ENCODE assay signal across 15 cellular contexts in genomic region chr12:4824415-4824814, GRCh38.
A peak's percentile ranks its signal among the peaks of the same experiment; 100 is the strongest.
DNase-seq lines count a peak whose midpoint lies in the region; ATAC-seq and TF ChIP-seq lines count a peak whose summit lies in the region.
"Had no signal": no experiment of that assay in that cellular context is flagged by ENCODE, and none has a peak within 500 bp of the region (broad histone marks: within the 10 kb centered on the region; RNA-seq: fewer than 3 reads in every experiment).

No MANE protein-coding gene starts in this region.

- H3K18ac ChIP-seq in neuronal stem cell (ENCODE audit: low read length): no peak overlapping the region

- 0 out of 2 replicates have a peak overlapping the region, but pooled peaks have one; percentile 15 for H3K4me3 ChIP-seq in BLaER1
- no peak overlapping the region for H3K4me3 ChIP-seq in HUES48 (ENCODE audit: low read depth, low read length)
- no peak overlapping the region for H3K4me3 ChIP-seq in WERI-Rb-1 (ENCODE audit: low read depth, low read length)
- no peak overlapping the region for H3K4me3 ChIP-seq in neuronal stem cell (ENCODE audit: low read length in 2 of 2)
- H3K4me3 ChIP-seq: mucosa of descending colon had no signal

- H3K4me2 ChIP-seq in BLaER1 (peak overlapping the region; percentile 90), neuronal stem cell (ENCODE audit: insufficient read depth, low read length, poor library complexity, severe bottlenecking) (no peak overlapping the region)

- H3K9me3 ChIP-seq in BLaER1: no peaks in the 10 kb centered on the region
- H3K9me3 ChIP-seq in HUES48 (ENCODE audit: control insufficient read depth, insufficient read depth, low read length): no peaks in the 10 kb centered on the region
- no peaks in the 10 kb centered on the region for H3K9me3 ChIP-seq in WERI-Rb-1 (ENCODE audit: severe bottlenecking)
- no peaks in the 10 kb centered on the region for H3K9me3 ChIP-seq in neuronal stem cell (replicated peaks in 1 of 2; ENCODE audit: control insufficient read depth in 2 of 2, insufficient read depth in 1 of 2, low read depth in 1 of 2, low read length in 2 of 2)
- H3K9me3 ChIP-seq: mucosa of descending colon had no signal

- no peak overlapping the region for H2BK120ac ChIP-seq in neuronal stem cell (ENCODE audit: low read depth, low read length)

- H3K27ac ChIP-seq in BLaER1 (peak overlapping the region; percentile 4; the same call in 1 of the 2 replicates), HUES48 (ENCODE audit: low read depth, low read length) (peak overlapping the region; percentile 56), WERI-Rb-1 (no peak overlapping the region), neuronal stem cell (replicated peaks; ENCODE audit: low read length) (no peak overlapping the region)

- no peak overlapping the region for H3K9ac ChIP-seq in BLaER1
- H3K9ac ChIP-seq in HUES48 (ENCODE audit: low read depth, low read length): no peak overlapping the region
- H3K9ac ChIP-seq in neuronal stem cell (ENCODE audit: low read depth, low read length, poor library complexity): no peak overlapping the region

- TF ChIP-seq CTCF in WERI-Rb-1 (IDR thresholded peaks at IDR 0.05; ENCODE audit: low read depth, low read length): no peak

- no peak overlapping the region for H3K23ac ChIP-seq in neuronal stem cell (ENCODE audit: low read depth, low read length, poor library complexity)

- H3K79me1 ChIP-seq in neuronal stem cell (ENCODE audit: low read depth, low read length): no peaks in the 10 kb centered on the region

- H2AFZ ChIP-seq in neuronal stem cell (ENCODE audit: low read length): no peak overlapping the region

- H2AK5ac ChIP-seq in neuronal stem cell (ENCODE audit: low read depth, low read length): no peak overlapping the region

- no peak overlapping the region for H3K4ac ChIP-seq in neuronal stem cell (ENCODE audit: low read length)

- no CpG with 5 or more reads among the region's 8 CpGs for WGBS in neuronal stem cell (ENCODE audit: extremely low coverage in 2 of 2, insufficient read length in 2 of 2, insufficient replicate concordance in 1 of 2), 2 donors

- no peaks in the 10 kb centered on the region for H3K27me3 ChIP-seq in BLaER1
- H3K27me3 ChIP-seq in HUES48 (ENCODE audit: control insufficient read depth, insufficient read depth, low read length): no peaks in the 10 kb centered on the region
- H3K27me3 ChIP-seq in WERI-Rb-1 (ENCODE audit: insufficient read depth, low read depth, severe bottlenecking): no peaks in the 10 kb centered on the region
- no peaks in the 10 kb centered on the region for H3K27me3 ChIP-seq in neuronal stem cell (ENCODE audit: control insufficient read depth in 3 of 3, insufficient read depth in 3 of 3, low read depth in 1 of 3, low read length in 3 of 3)

- no peak overlapping the region for H3K14ac ChIP-seq in neuronal stem cell (ENCODE audit: low read length)

- no peak overlapping the region for H2BK15ac ChIP-seq in neuronal stem cell (ENCODE audit: low read length)

- H2BK12ac ChIP-seq in neuronal stem cell (ENCODE audit: low read length): no peak overlapping the region

- H4K8ac ChIP-seq in neuronal stem cell (ENCODE audit: low read depth, low read length): no peak overlapping the region

- DNase-seq in astrocyte of the hippocampus (ENCODE audit: low read depth, low spot score): peak; percentile 79
- peak; percentile 88 for DNase-seq in kidney glomerular epithelial cell (lab: John Stamatoyannopoulos, UW)
- DNase-seq in WERI-Rb-1: no peak
- no peak for DNase-seq in neuronal stem cell (ENCODE audit: low spot score)
- no peak for DNase-seq in activated gamma-delta T cell treated with Interleukin-2 at 50 U/mL for 16 hours
- DNase-seq: activated CD4-positive, CD25-positive, alpha-beta regulatory T cell treated with anti-CD3 and anti-CD28 coated beads, Interleukin-2, amount 50 U/mL, for 72 hours; activated T-cell treated with anti-CD3 and anti-CD28 coated beads, Interleukin-2, amount 50 U/mL, for 4 hours; CD4-positive, alpha-beta memory T cell; mucosa of descending colon; NCI-H1092 treated with DMSO at 0.1 percent for 48 hours; NCI-H524; stimulated activated naive CD8-positive, alpha-beta T cell treated with anti-CD3 and anti-CD28 coated beads, Interleukin-15, amount 100 ng/mL, for 72 hours had no signal

- no peak for ATAC-seq in GM21737 (IDR thresholded peaks at IDR 0.05; ENCODE audit: unreplicated experiment)
- ATAC-seq: activated T-cell treated with anti-CD3 and anti-CD28 coated beads, Interleukin-2, amount 50 U/mL, for 4 hours; mucosa of descending colon; stimulated activated naive CD8-positive, alpha-beta T cell treated with anti-CD3 and anti-CD28 coated beads, Interleukin-15, amount 100 ng/mL, for 72 hours had no signal

- H3K4me1 ChIP-seq in BLaER1 (peaks cover 100% of the 10 kb centered on the region), HUES48 (ENCODE audit: control insufficient read depth, insufficient read depth, low read length) (no peaks in the 10 kb centered on the region), neuronal stem cell (ENCODE audit: control insufficient read depth in 2 of 2, insufficient read depth in 1 of 2, low read depth in 1 of 2, low read length in 2 of 2) (no peaks in the 10 kb centered on the region)

- no peaks in the 10 kb centered on the region for H3K36me3 ChIP-seq in BLaER1
- no peaks in the 10 kb centered on the region for H3K36me3 ChIP-seq in HUES48 (ENCODE audit: control insufficient read depth, insufficient read depth, low read length)
- no peaks in the 10 kb centered on the region for H3K36me3 ChIP-seq in WERI-Rb-1
- H3K36me3 ChIP-seq in neuronal stem cell (replicated peaks in 1 of 2; ENCODE audit: control insufficient read depth in 2 of 2, insufficient read depth in 2 of 2, low read length in 2 of 2): no peaks in the 10 kb centered on the region

- H4K20me1 ChIP-seq in BLaER1: no peaks in the 10 kb centered on the region

- H4K91ac ChIP-seq in neuronal stem cell (ENCODE audit: low read depth, low read length, poor library complexity): no peak overlapping the region

- no peak overlapping the region for H2BK5ac ChIP-seq in neuronal stem cell (ENCODE audit: low read length)

Comparison
In these comparisons a context has a peak if more than half of its experiments do, and no peak if none do; other contexts are left out.
1. H3K27ac ChIP-seq: peak in BLaER1 (single experiment) and HUES48 (single experiment); none in WERI-Rb-1 (single experiment) and neuronal stem cell (single experiment).
2. DNase-seq: peak in astrocyte of the hippocampus (single experiment) and kidney glomerular epithelial cell (single experiment); none in WERI-Rb-1 (single experiment), neuronal stem cell (single experiment) and activated gamma-delta T cell treated with Interleukin-2 at 50 U/mL for 16 hours (single experiment).